Comparison of ENCODE assay signal across 8 cellular contexts in the genomic region with DNA sequence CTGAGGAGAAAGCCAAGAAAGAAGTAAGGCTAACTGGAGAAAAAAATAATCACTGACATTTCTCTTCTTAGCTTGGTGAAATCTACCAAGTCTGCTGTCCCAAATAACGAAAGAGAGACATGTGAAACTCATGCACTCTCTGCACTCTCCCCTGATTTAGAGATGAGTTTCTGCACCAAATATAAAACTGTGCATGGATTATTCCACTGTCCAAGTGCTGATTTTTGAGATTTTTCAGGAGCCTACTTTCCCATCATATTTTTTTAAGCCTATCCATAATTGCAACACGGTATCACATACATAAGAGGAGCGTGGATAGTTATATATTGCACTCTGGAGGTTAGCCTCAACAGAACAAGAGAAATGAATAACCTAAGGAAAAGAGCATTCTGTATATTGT. TPM values are rescaled to one million over a fixed set of nuclear protein-coding genes. Genes with fewer than 3 reads are reported as not detected.
"Had no signal": no experiment of that assay in that cellular context is flagged by ENCODE, and none has a peak within 500 bp of the region (broad histone marks: within the 10 kb centered on the region; RNA-seq: fewer than 3 reads in every experiment).

No MANE protein-coding gene starts in this region.

- H3K9ac ChIP-seq: KMS-11 had no signal

- H3K27ac Mint-ChIP-seq: H9 had no signal

- H3K4me2 ChIP-seq: KMS-11 had no signal

- DNase-seq: GOT3, H9, HCEC 1CT, IMR-90, Karpas-422, KBM-7 had no signal

- H3K27ac ChIP-seq: KMS-11 had no signal

- H3K4me3 Mint-ChIP-seq: H9 had no signal

- H3K9me3 Mint-ChIP-seq: H9 had no signal

RNA-seq across cellular contexts. Expression of gene RIT2, which starts 10.0 kb away (rescaled TPM):
- total RNA-seq: HT-29, IMR-90 had no signal
- polyA plus RNA-seq: IMR-90 had no signal
